ENCODE assay signal across 1 cellular context in genomic region chr15:74610302-74610951, GRCh38.
TF ChIP-seq lines count a peak whose summit lies in the region.

No MANE protein-coding gene starts in this region.

TF ChIP-seq in HepG2, 621 proteins besides CTCF, POLR2A, EP300 and RAD21:
- TF ChIP-seq ZNF263 (CRISPR knock-in tag; IDR thresholded peaks at IDR 0.05) (peak; percentile 68), ZNF17 (CRISPR knock-in tag; IDR thresholded peaks at IDR 0.05) (no peak), CEBPB (IDR thresholded peaks at IDR 0.05; ENCODE audit: borderline replicate concordance, low read depth, low read length) (peak; percentile 5; the same call in 1 of the 2 replicates)
TF ChIP-seq in HepG2: peak in this region for 2.
